In genomic region chr4:41373221-41373620, GRCh38 we compare ENCODE assay signal across 16 cellular contexts.
A peak's percentile ranks its signal among the peaks of the same experiment; 100 is the strongest.
DNase-seq lines count a peak whose midpoint lies in the region; ATAC-seq and TF ChIP-seq lines count a peak whose summit lies in the region.
"Had no signal": no experiment of that assay in that cellular context is flagged by ENCODE, and none has a peak within 500 bp of the region (broad histone marks: within the 10 kb centered on the region; RNA-seq: fewer than 3 reads in every experiment).

No MANE protein-coding gene starts in this region.

- H3K4me1 Mint-ChIP-seq in endothelial cell (ENCODE audit: unreplicated experiment): peaks cover 43% of the 10 kb centered on the region
- H3K4me1 Mint-ChIP-seq: CD8-positive, alpha-beta memory T cell had no signal

- H3K9me3 Mint-ChIP-seq in endothelial cell (ENCODE audit: unreplicated experiment): no peaks in the 10 kb centered on the region

- H3K27ac Mint-ChIP-seq in endothelial cell (ENCODE audit: unreplicated experiment): no peak overlapping the region
- H3K27ac Mint-ChIP-seq: CD8-positive, alpha-beta memory T cell; HFFc6 had no signal

- intact Hi-C loops in gastrocnemius medialis (cut with DNase I; ENCODE audit: low total_unique reads): no loop called here

- peak overlapping the region; percentile 62 for H3K4me3 Mint-ChIP-seq in endothelial cell (ENCODE audit: unreplicated experiment)
- H3K4me3 Mint-ChIP-seq: CD8-positive, alpha-beta memory T cell; HFFc6 had no signal

- TF ChIP-seq CTCF in C4-2B (conservative IDR thresholded peaks at IDR 0.05): no peak
- no peak for TF ChIP-seq CTCF in endothelial cell (IDR thresholded peaks at IDR 0.05; ENCODE audit: unreplicated experiment)
- TF ChIP-seq CTCF in gastrocnemius medialis (IDR thresholded peaks at IDR 0.05 in 4 of 5, conservative IDR thresholded peaks at IDR 0.05 in 1 of 5): no peak

- no peaks in the 10 kb centered on the region for H3K9me3 ChIP-seq in gastrocnemius medialis
- H3K9me3 ChIP-seq: A549, BE2C, Caco-2 had no signal

- peaks cover 72 to 81% of the 10 kb centered on the region in 2 donors for H3K4me1 ChIP-seq in gastrocnemius medialis
- H3K4me1 ChIP-seq: Caco-2 had no signal

- in situ Hi-C loops in gastrocnemius medialis (cut with MboI; ENCODE audit: low sequenced_read_pairs in 4 of 4): loop anchor here in 2 of 4 donors (25.0 kb wide), 1 partner anchor 164 kb away; the partner anchor contains the start of gene LIMCH1 (in 2 of the 2)

- no peaks in the 10 kb centered on the region for H3K36me3 ChIP-seq in gastrocnemius medialis

- ATAC-seq in gastrocnemius medialis (no peak), GM21529 (IDR thresholded peaks at IDR 0.05; ENCODE audit: unreplicated experiment) (no peak)
- ATAC-seq: A549 had no signal

- H3K27ac ChIP-seq in C4-2B (peak overlapping the region; percentile 49; the same call in 1 of the 2 replicates), gastrocnemius medialis (peak overlapping the region; percentile 14 to 91 (median 86))
- H3K27ac ChIP-seq: A549 had no signal

- no peaks in the 10 kb centered on the region for H3K27me3 ChIP-seq in gastrocnemius medialis
- H3K27me3 ChIP-seq: BE2C had no signal

- H3K27me3 Mint-ChIP-seq in endothelial cell (ENCODE audit: unreplicated experiment): peaks cover 4% of the 10 kb centered on the region
- H3K27me3 Mint-ChIP-seq: CD8-positive, alpha-beta memory T cell had no signal

- H3K36me3 Mint-ChIP-seq in endothelial cell (ENCODE audit: low read depth, unreplicated experiment): peaks cover 34% of the 10 kb centered on the region
- H3K36me3 Mint-ChIP-seq: CD8-positive, alpha-beta memory T cell had no signal

- TF ChIP-seq POLR2A in gastrocnemius medialis (IDR thresholded peaks at IDR 0.05): no peak

- no peak overlapping the region for H3K4me3 ChIP-seq in gastrocnemius medialis
- H3K4me3 ChIP-seq: A549 had no signal

- peak; percentile 57 for DNase-seq in NCI-H2029 treated with DMSO at 0.1 percent for 48 hours (lab: John Stamatoyannopoulos, UW)
- DNase-seq in endothelial cell (ENCODE audit: low spot score): no peak
- DNase-seq in gastrocnemius medialis: no peak
- DNase-seq in GM19238 (ENCODE audit: insufficient read length, low spot score): no peak
- no peak for DNase-seq in stimulated activated CD4-positive, alpha-beta T cell treated with anti-CD3 and anti-CD28 coated beads, Interleukin-2, amount 100 ng/mL, for 24 hours
- DNase-seq in HuH-7 (ENCODE audit: low spot score): no peak
- DNase-seq: BE2C; Caco-2; CD8-positive, alpha-beta memory T cell; DMS79 treated with DMSO at 0.1 percent for 48 hours; EL; HCEC 1CT; HFFc6 had no signal
